Comparison of ENCODE assay signal across 8 cellular contexts in the genomic region with DNA sequence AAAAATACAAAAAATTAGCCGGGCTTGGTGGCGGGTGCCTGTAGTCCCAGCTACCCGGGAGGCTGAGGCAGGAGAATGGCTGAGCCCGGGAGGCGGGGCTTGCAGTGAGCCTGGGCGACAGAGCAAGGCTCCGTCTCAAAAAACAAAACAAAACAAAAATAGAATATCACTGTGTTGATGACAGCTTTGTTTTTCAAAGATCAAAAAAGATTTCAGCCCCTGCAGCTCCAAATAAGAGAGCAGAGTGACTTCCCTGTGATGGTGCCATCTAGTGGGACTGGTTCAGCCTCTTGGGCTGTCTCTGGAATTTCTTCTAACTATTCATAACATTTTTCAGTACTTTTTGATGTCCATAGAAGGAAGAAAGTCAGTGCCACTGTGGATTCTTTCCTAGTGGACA.
DNase-seq lines count a peak whose midpoint lies in the region; FAIRE-seq and TF ChIP-seq lines count a peak whose summit lies in the region.
"Not testable (repeated sequence)": the region's sequence is repeated elsewhere in the genome, so short reads cannot be mapped to it uniquely, and the experiment has no call there.

No MANE protein-coding gene starts in this region.

- intact Hi-C loops in endothelial cell of umbilical vein (cut with micrococcal nuclease), result not testable (repeated sequence)

- not testable (repeated sequence) for H3K9ac ChIP-seq in Loucy (ENCODE audit: low read depth, low read length, poor library complexity, severe bottlenecking); adipocyte (ENCODE audit: low read length); endothelial cell of umbilical vein (replicated peaks; ENCODE audit: extremely low read depth, insufficient read depth, low read length); keratinocyte (ENCODE audit: control insufficient read depth, extremely low read depth, insufficient read depth, low read length)

- BruUV-seq in endothelial cell of umbilical vein (replicated peaks; lab: Mats Ljungman, UMichigan), result not testable (repeated sequence)

- not testable (repeated sequence) for H3K36me3 ChIP-seq in Loucy (ENCODE audit: insufficient read depth, low read length); endothelial cell of umbilical vein (ENCODE audit: control insufficient read depth in 2 of 2, extremely low read depth in 1 of 2, insufficient read depth in 2 of 2, low read length in 2 of 2); keratinocyte (ENCODE audit: control insufficient read depth in 2 of 2, extremely low read depth in 1 of 2, insufficient read depth in 2 of 2, low read length in 2 of 2)
- peaks cover 29% of the 10 kb centered on the region for H3K36me3 ChIP-seq in adipocyte (ENCODE audit: control insufficient read depth, insufficient read depth, low read length, severe bottlenecking)

- FAIRE-seq in TTC549 (lab: Jason Lieb, UNC), result peak; percentile 53
- FAIRE-seq in endothelial cell of umbilical vein (lab: Jason Lieb, UNC), result peak; percentile 70
- peak; percentile 58 for FAIRE-seq in keratinocyte (lab: Jason Lieb, UNC)

- peak; percentile 32 for TF ChIP-seq CTCF in AG09309 (IDR thresholded peaks at IDR 0.05; ENCODE audit: control insufficient read depth, insufficient read depth, low read depth, low read length, missing control alignments)
- TF ChIP-seq CTCF in GM12872 (IDR thresholded peaks at IDR 0.05; ENCODE audit: insufficient read depth, low read depth, low read length), result peak; percentile 23; the same call in 1 of the 3 replicates
- TF ChIP-seq CTCF in Loucy (conservative IDR thresholded peaks at IDR 0.05; ENCODE audit: low read length), result peak; percentile 45
- peak; percentile 8 to 20 for TF ChIP-seq CTCF in endothelial cell of umbilical vein (IDR thresholded peaks at IDR 0.05; ENCODE audit: extremely low read depth in 1 of 2, insufficient read depth in 1 of 2, low read depth in 1 of 2, low read length in 2 of 2)
- TF ChIP-seq CTCF in keratinocyte (optimal IDR thresholded peaks at IDR 0.05 in 1 of 3, IDR thresholded peaks at IDR 0.05 in 1 of 3, conservative IDR thresholded peaks at IDR 0.05 in 1 of 3; ENCODE audit: extremely low read depth in 1 of 3, insufficient read depth in 2 of 3, low read length in 3 of 3), result peak in 1 of 3 experiments; percentile 12
- peak; percentile 49 for TF ChIP-seq CTCF in retinal pigment epithelial cell (conservative IDR thresholded peaks at IDR 0.05; ENCODE audit: low read depth, low read length)

- not testable (repeated sequence) for H3K9me2 ChIP-seq in Loucy (replicated peaks; ENCODE audit: low read depth, low read length)

- H2AFZ ChIP-seq in Loucy (ENCODE audit: low read length); endothelial cell of umbilical vein (ENCODE audit: low read depth, low read length); keratinocyte (ENCODE audit: control insufficient read depth, low read length): not testable (repeated sequence)

- H3K4me1 ChIP-seq in Loucy (ENCODE audit: insufficient read depth, low read length, poor library complexity, severe bottlenecking), result peaks cover 15% of the 10 kb centered on the region
- peaks cover 14% of the 10 kb centered on the region for H3K4me1 ChIP-seq in adipocyte (ENCODE audit: control insufficient read depth, insufficient read depth, low read length)
- not testable (repeated sequence) for H3K4me1 ChIP-seq in endothelial cell of umbilical vein (ENCODE audit: control insufficient read depth, extremely low read depth, insufficient read depth, low read length); keratinocyte (ENCODE audit: control insufficient read depth, extremely low read depth, insufficient read depth, low read length)

- not testable (repeated sequence) for TF ChIP-seq POLR2A in endothelial cell of umbilical vein (IDR thresholded peaks at IDR 0.05; ENCODE audit: low read depth, low read length)

- not testable (repeated sequence) for DNase-seq in AG09309 (ENCODE audit: low read depth); keratinocyte (ENCODE audit: low read depth, low spot score); retinal pigment epithelial cell (ENCODE audit: low read depth)
- DNase-seq in adipocyte (ENCODE audit: low read depth) (peak; percentile 50), endothelial cell of umbilical vein (ENCODE audit: low read depth, low spot score) (peak; percentile 41)

- H3K79me2 ChIP-seq in Loucy (ENCODE audit: insufficient read depth, low read length) (peaks cover 93% of the 10 kb centered on the region), endothelial cell of umbilical vein (ENCODE audit: control insufficient read depth, insufficient read depth, low read length) (peaks cover 74% of the 10 kb centered on the region), keratinocyte (ENCODE audit: control insufficient read depth, insufficient read depth, low read length) (peaks cover 72% of the 10 kb centered on the region)

- POLR2A ChIA-PET in endothelial cell of umbilical vein (lab: Charles Lee), result not testable (repeated sequence)

- CTCF ChIA-PET in endothelial cell of umbilical vein (lab: Charles Lee), result not testable (repeated sequence)

- not testable (repeated sequence) for H3K27ac ChIP-seq in endothelial cell of umbilical vein (ENCODE audit: insufficient read depth, low read depth, low read length); keratinocyte (ENCODE audit: control insufficient read depth, insufficient read depth, low read length)

- not testable (repeated sequence) for H3K9me1 ChIP-seq in endothelial cell of umbilical vein (replicated peaks; ENCODE audit: control insufficient read depth, extremely low read depth, insufficient read depth, low read length); keratinocyte (ENCODE audit: control insufficient read depth, extremely low read depth, insufficient read depth, low read length)

- H4K20me1 ChIP-seq in Loucy (ENCODE audit: insufficient read depth, low read length, poor library complexity, severe bottlenecking), result peaks cover 42% of the 10 kb centered on the region
- H4K20me1 ChIP-seq in endothelial cell of umbilical vein (replicated peaks; ENCODE audit: control insufficient read depth, extremely low read depth, insufficient read depth, low read length); keratinocyte (ENCODE audit: control insufficient read depth, extremely low read depth, insufficient read depth, low read length): not testable (repeated sequence)

- H3K4me2 ChIP-seq in Loucy (ENCODE audit: low read depth, low read length, poor library complexity, severe bottlenecking), result peak overlapping the region; percentile 37
- not testable (repeated sequence) for H3K4me2 ChIP-seq in endothelial cell of umbilical vein (ENCODE audit: insufficient read depth, low read length); keratinocyte (ENCODE audit: control insufficient read depth, extremely low read depth, insufficient read depth, low read depth, low read length)

- not testable (repeated sequence) for H3K4me3 ChIP-seq in AG09309 (ENCODE audit: control insufficient read depth, low read depth, low read length); Loucy (ENCODE audit: low read length, poor library complexity, severe bottlenecking); adipocyte (ENCODE audit: low read length); endothelial cell of umbilical vein (replicated peaks in 1 of 3; ENCODE audit: insufficient read depth in 1 of 3, low read depth in 1 of 3, low read length in 3 of 3); keratinocyte (ENCODE audit: control insufficient read depth in 2 of 3, extremely low read depth in 1 of 3, insufficient read depth in 2 of 3, low read depth in 1 of 3, low read length in 3 of 3); retinal pigment epithelial cell (ENCODE audit: low read length)

- dilution Hi-C loops in endothelial cell of umbilical vein (cut with MboI; ENCODE audit: extremely low pct_ligation_motif_present, low sequenced_read_pairs); keratinocyte (cut with MboI; ENCODE audit: extremely low pct_ligation_motif_present, low sequenced_read_pairs): not testable (repeated sequence)

- H3K9me3 ChIP-seq in Loucy (ENCODE audit: insufficient read depth, low read depth, low read length); adipocyte (ENCODE audit: control insufficient read depth, low read length); endothelial cell of umbilical vein (replicated peaks; ENCODE audit: control insufficient read depth, insufficient read depth, low read length); keratinocyte (ENCODE audit: control insufficient read depth, low read depth, low read length): not testable (repeated sequence)

- H3F3A ChIP-seq in Loucy (ENCODE audit: low read depth), result not testable (repeated sequence)

- H3K27me3 ChIP-seq in Loucy (ENCODE audit: insufficient read depth, low read length, poor library complexity, severe bottlenecking); adipocyte (replicated peaks; ENCODE audit: control insufficient read depth, insufficient read depth, low read length); endothelial cell of umbilical vein (ENCODE audit: control insufficient read depth in 2 of 2, insufficient read depth in 2 of 2, low read length in 2 of 2); keratinocyte (ENCODE audit: control insufficient read depth, extremely low read depth, insufficient read depth, low read length): not testable (repeated sequence)
